8 cellular contexts compared by ENCODE assay signal in the genomic region with DNA sequence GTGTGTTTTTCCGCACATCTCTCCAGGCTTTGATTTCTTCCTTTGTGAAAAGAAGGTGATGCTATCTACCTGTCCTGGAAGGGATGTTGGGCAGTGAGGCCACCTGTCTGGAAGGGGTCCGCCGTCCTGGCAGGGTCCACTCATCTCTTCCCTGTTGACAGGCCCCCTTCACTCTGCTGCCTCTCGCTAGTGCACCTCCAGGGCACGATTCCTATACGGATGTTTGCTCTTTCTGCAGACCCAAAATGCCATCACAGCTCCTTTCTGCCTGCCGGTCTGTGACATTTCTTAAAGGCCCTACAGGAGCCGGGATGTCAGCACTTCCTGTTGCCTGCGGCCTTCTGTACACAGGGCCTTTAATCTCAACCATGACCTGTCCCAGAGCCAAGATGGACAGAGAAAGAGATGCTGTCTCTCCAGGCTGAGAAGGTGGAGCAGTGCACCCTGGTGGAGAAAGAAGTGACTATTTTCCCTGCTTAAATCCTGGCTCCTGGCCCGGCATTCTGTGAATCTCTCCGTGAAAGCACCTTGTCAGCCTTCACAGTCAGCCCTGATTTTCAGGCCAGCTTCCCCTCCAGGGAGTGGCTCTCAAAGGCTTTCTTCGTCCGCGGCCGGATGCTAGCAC. TPM values are rescaled to one million over a fixed set of nuclear protein-coding genes. Genes with fewer than 3 reads are reported as not detected.
DNase-seq lines count a peak whose midpoint lies in the region; ATAC-seq and TF ChIP-seq lines count a peak whose summit lies in the region.
"Had no signal": no experiment of that assay in that cellular context is flagged by ENCODE, and none has a peak within 500 bp of the region (broad histone marks: within the 10 kb centered on the region; RNA-seq: fewer than 3 reads in every experiment).

No MANE protein-coding gene starts in this region.

- H3K79me2 ChIP-seq in HCT116 (ENCODE audit: insufficient read depth, low read length) = no peaks in the 10 kb centered on the region
- no peaks in the 10 kb centered on the region for H3K79me2 ChIP-seq in smooth muscle cell (ENCODE audit: low read depth)

- 60 to 68% (median 62%) methylated on average over 14 to 15 of the region's 15 CpGs for WGBS in adrenal gland, 4 donors
- WGBS in right cardiac atrium = 57% methylated on average over 15 of the region's 15 CpGs
- 54% methylated on average over 15 of the region's 15 CpGs for WGBS in smooth muscle cell (ENCODE audit: low lambda C conversion rate)

- H4K20me1 ChIP-seq in HCT116 (ENCODE audit: insufficient read depth) = no peaks in the 10 kb centered on the region
- no peaks in the 10 kb centered on the region for H4K20me1 ChIP-seq in smooth muscle cell (ENCODE audit: low read depth)

- H3K36me3 ChIP-seq in HCT116 (ENCODE audit: control insufficient read depth in 1 of 2, insufficient read depth in 2 of 2, low read length in 2 of 2) (no peaks in the 10 kb centered on the region), adrenal gland (replicated peaks in 1 of 2) (no peaks in the 10 kb centered on the region), smooth muscle cell (ENCODE audit: low read depth) (no peaks in the 10 kb centered on the region)

- H3K4me3 Mint-ChIP-seq in CD14-positive monocyte = no peak overlapping the region

- H3K9me2 ChIP-seq in HCT116 (ENCODE audit: insufficient read depth) = no peaks in the 10 kb centered on the region

- H3K27ac ChIP-seq in HCT116 (ENCODE audit: low read depth, low read length) (no peak overlapping the region), adrenal gland (no peak overlapping the region), right cardiac atrium (ENCODE audit: low read length) (no peak overlapping the region), smooth muscle cell (ENCODE audit: low read depth) (no peak overlapping the region)

- no peak for TF ChIP-seq POLR2A in HCT116 (IDR thresholded peaks at IDR 0.05; ENCODE audit: borderline replicate concordance, extremely low read depth, insufficient read depth, insufficient read length)
- TF ChIP-seq POLR2A in adrenal gland (IDR thresholded peaks at IDR 0.05) = no peak

- H3K4me1 Mint-ChIP-seq in CD14-positive monocyte = no peaks in the 10 kb centered on the region

- POLR2A ChIA-PET in HCT116 (lab: Charles Lee) = no interaction called here

- peak overlapping the region; percentile 29; the same call in 1 of the 2 replicates for H3K4me2 ChIP-seq in HCT116 (ENCODE audit: low read length)
- no peak overlapping the region for H3K4me2 ChIP-seq in smooth muscle cell

- DNase-seq in HCT116 (ENCODE audit: low read depth, low spot score) (peak; percentile 24), adrenal gland (peak in 6 of 7 donors; percentile 34 to 63 (median 56)), right cardiac atrium (peak in 1 of 3 donors; percentile 63), smooth muscle cell (lab: John Stamatoyannopoulos, UW; ENCODE audit: unreplicated experiment) (no peak), NOMO-1 (lab: John Stamatoyannopoulos, UW; ENCODE audit: unreplicated experiment in 2 of 2) (no peak), CD14-positive monocyte (ENCODE audit: low spot score) (no peak)
- DNase-seq in activated CD4-positive, alpha-beta T cell treated with anti-CD3 and anti-CD28 coated beads for 1 hour = no peak
- DNase-seq: KG1 had no signal

- no peak overlapping the region for H3K4me3 ChIP-seq in HCT116 (replicated peaks in 1 of 2; ENCODE audit: low read depth in 1 of 2, low read length in 2 of 2)
- H3K4me3 ChIP-seq in adrenal gland = no peak overlapping the region
- H3K4me3 ChIP-seq in right cardiac atrium (ENCODE audit: low read length) = no peak overlapping the region
- H3K4me3 ChIP-seq in smooth muscle cell = no peak overlapping the region

- H3K27me3 ChIP-seq in HCT116 (ENCODE audit: insufficient read depth, low read length) = peaks cover 14% of the 10 kb centered on the region; the same call in 1 of the 2 replicates
- H3K27me3 ChIP-seq in adrenal gland = no peaks in the 10 kb centered on the region
- no peaks in the 10 kb centered on the region for H3K27me3 ChIP-seq in right cardiac atrium (ENCODE audit: control insufficient read depth, insufficient read depth)
- H3K27me3 ChIP-seq in smooth muscle cell (ENCODE audit: low read depth) = peaks cover 14% of the 10 kb centered on the region

- H2AFZ ChIP-seq in HCT116 (ENCODE audit: low read depth, low read length, poor library complexity, severe bottlenecking) (peak overlapping the region; percentile 93), smooth muscle cell (ENCODE audit: low read depth) (peak overlapping the region; percentile 57)

- peaks cover 0 to 3% (median 0%) of the 10 kb centered on the region in 7 donors for H3K9me3 Mint-ChIP-seq in CD14-positive monocyte

- TF ChIP-seq CTCF in HCT116 (IDR thresholded peaks at IDR 0.05 in 2 of 3, conservative IDR thresholded peaks at IDR 0.05 in 1 of 3; ENCODE audit: borderline replicate concordance in 1 of 3, insufficient read depth in 1 of 3, low read depth in 2 of 3, low read length in 2 of 3) = peak; percentile 50 to 61 (median 51); a peak in 5 of 6 replicates
- TF ChIP-seq CTCF in adrenal gland (IDR thresholded peaks at IDR 0.05) = peak; percentile 7 to 35 (median 28)
- peak; percentile 24 for TF ChIP-seq CTCF in smooth muscle cell (IDR thresholded peaks at IDR 0.05; ENCODE audit: borderline replicate concordance, insufficient read depth, poor library complexity, severe bottlenecking)
- TF ChIP-seq CTCF in CD14-positive monocyte (IDR thresholded peaks at IDR 0.05) = no peak

- H3K9ac ChIP-seq in HCT116 (ENCODE audit: low read length) (no peak overlapping the region), smooth muscle cell (ENCODE audit: low read depth) (no peak overlapping the region)

- intact Hi-C loops in HCT116 (cut with micrococcal nuclease) = loop anchor here (1.0 kb wide), 1 partner anchor 19 kb away; no protein-coding TSS in a partner anchor
- intact Hi-C loops in adrenal gland (cut with DNase I) = no loop called here
- intact Hi-C loops in right cardiac atrium (cut with DNase I) = no loop called here
- intact Hi-C loops in CD14-positive monocyte (cut with micrococcal nuclease) = no loop called here

- RAD21 ChIA-PET in HCT116 (lab: Charles Lee; ENCODE audit: low non-redundant PET in 1 of 2, low total read pairs in 2 of 2, uncharacterized antibody in 2 of 2, unreplicated experiment in 2 of 2) = no interaction called here

- no peaks in the 10 kb centered on the region for H3K9me3 ChIP-seq in HCT116 (ENCODE audit: control insufficient read depth in 1 of 2, insufficient read depth in 1 of 2, low read depth in 1 of 2, low read length in 2 of 2)
- no peaks in the 10 kb centered on the region for H3K9me3 ChIP-seq in adrenal gland (replicated peaks in 1 of 3)
- no peaks in the 10 kb centered on the region for H3K9me3 ChIP-seq in right cardiac atrium (ENCODE audit: control insufficient read depth, low read length)
- H3K9me3 ChIP-seq in smooth muscle cell (replicated peaks; ENCODE audit: low read depth) = no peaks in the 10 kb centered on the region

- H3K36me3 Mint-ChIP-seq in CD14-positive monocyte = no peaks in the 10 kb centered on the region

- CTCF ChIA-PET in HCT116 (lab: Charles Lee) = interaction anchor here (1.3 to 2.3 kb wide), 2 partner anchors 17 to 117 kb away, joined by 3 to 8 read pairs; no protein-coding TSS in a partner anchor

- peak; percentile 64 for TF ChIP-seq RAD21 in HCT116 (IDR thresholded peaks at IDR 0.05; ENCODE audit: low read depth)

- BruUV-seq in HCT116 (replicated peaks; lab: Mats Ljungman, UMichigan) = no TSS peak

- peaks cover 0 to 1% (median 0%) of the 10 kb centered on the region in 3 donors for H3K27me3 Mint-ChIP-seq in CD14-positive monocyte (ENCODE audit: low read depth in 3 of 3)

- ATAC-seq in HCT116 (peak; percentile 88), right cardiac atrium (peak; percentile 40 to 81)

- no peaks in the 10 kb centered on the region for H3F3A ChIP-seq in smooth muscle cell (ENCODE audit: low read depth)

- H3K4me1 ChIP-seq in HCT116 (ENCODE audit: control insufficient read depth in 1 of 2, insufficient read depth in 2 of 2, low read length in 2 of 2) (peaks cover 0 to 3% of the 10 kb centered on the region in 2 experiments; a peak in 1 of 4 replicates), adrenal gland (replicated peaks in 1 of 2) (no peaks in the 10 kb centered on the region), right cardiac atrium (ENCODE audit: control insufficient read depth, insufficient read depth, low read length) (no peaks in the 10 kb centered on the region), smooth muscle cell (ENCODE audit: low read depth) (no peaks in the 10 kb centered on the region)

- H3K27ac Mint-ChIP-seq in CD14-positive monocyte = no peak overlapping the region

TF ChIP-seq in HCT116, 20 proteins besides CTCF, POLR2A, EP300 and RAD21:
- TF ChIP-seq TCF7L2 (IDR thresholded peaks at IDR 0.05; ENCODE audit: borderline replicate concordance, extremely low read depth, insufficient read depth, insufficient read length) (peak; percentile 16), CEBPB (IDR thresholded peaks at IDR 0.05; ENCODE audit: low read depth) (no peak), ELF1 (IDR thresholded peaks at IDR 0.05; ENCODE audit: borderline replicate concordance, low read depth) (no peak)
- TF ChIP-seq, protein P1, sequence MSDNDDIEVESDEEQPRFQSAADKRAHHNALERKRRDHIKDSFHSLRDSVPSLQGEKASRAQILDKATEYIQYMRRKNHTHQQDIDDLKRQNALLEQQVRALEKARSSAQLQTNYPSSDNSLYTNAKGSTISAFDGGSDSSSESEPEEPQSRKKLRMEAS (IDR thresholded peaks at IDR 0.05) = no peak

RNA-seq across cellular contexts. Expression of a gene that starts 7.4 kb away (rescaled TPM):
- total RNA-seq in HCT116 (2021; ENCODE audit: unreplicated experiment) (0.32 TPM), adrenal gland (under 1 TPM in 1 of 8 donors, not detected in 7; 0.27 TPM), right cardiac atrium (under 1 TPM; 0.24 to 0.37 (median 0.29) TPM), smooth muscle cell (0.18 TPM in 1 of 2 replicates, not detected in the other)
- 0.13 TPM in 1 of 2 replicates, not detected in the other for polyA plus RNA-seq in HCT116 (2012)
- polyA plus RNA-seq in adrenal gland (under 1 TPM in 2 of 3 donors, not detected in 1; 0.17 to 0.40 TPM), right cardiac atrium (0.14 TPM), smooth muscle cell (0.33 TPM in 1 of 2 replicates, not detected in the other), CD14-positive monocyte (1 to 10 TPM in 1 of 2 donors, under 1 TPM in 1; 0.71 to 1.9 TPM)

Comparison
In these comparisons a context has a peak if more than half of its experiments do, and no peak if none do; other contexts are left out.
1. DNase-seq: peak in HCT116 (single experiment) and adrenal gland (6 of 7); none in smooth muscle cell (single experiment), NOMO-1 (0 of 2), activated CD4-positive, alpha-beta T cell treated with anti-CD3 and anti-CD28 coated beads for 1 hour (single experiment) and CD14-positive monocyte (single experiment).